1 cellular context compared by ENCODE assay signal in genomic region chr11:121023848-121024751, GRCh38.
TF ChIP-seq lines count a peak whose summit lies in the region.

Gene TBCEL, plus strand, starts transcription at chr11:121024102. Its CDS starts 21,589 bp downstream, at chr11:121045691.

TF ChIP-seq in HepG2, 621 proteins besides CTCF, POLR2A, EP300 and RAD21 (continued from another document and continues in another):
- TF ChIP-seq THAP9 (CRISPR knock-in tag; IDR thresholded peaks at IDR 0.05; ENCODE audit: borderline replicate concordance) (peak; percentile 76), ZBTB2 (CRISPR knock-in tag; IDR thresholded peaks at IDR 0.05; ENCODE audit: low read depth) (peak; percentile 30; the same call in 1 of the 2 replicates), ATAD3A (CRISPR knock-in tag; IDR thresholded peaks at IDR 0.05) (no peak), CBX2 (IDR thresholded peaks at IDR 0.05; ENCODE audit: low read depth, low read length) (no peak), CBX2 (CRISPR knock-in tag; IDR thresholded peaks at IDR 0.05; ENCODE audit: low read depth) (no peak), EZH2 (conservative IDR thresholded peaks at IDR 0.05; ENCODE audit: low read depth, low read length) (no peak), ZNF501 (CRISPR knock-in tag; IDR thresholded peaks at IDR 0.05) (no peak; the same call in 1 of the 2 replicates), ZNF256 (CRISPR knock-in tag; conservative IDR thresholded peaks at IDR 0.05) (no peak), ZSCAN29 (CRISPR knock-in tag; conservative IDR thresholded peaks at IDR 0.05) (no peak), SP2 (CRISPR knock-in tag; IDR thresholded peaks at IDR 0.05) (peak; percentile 42; the same call in 1 of the 2 replicates), ZNF678 (CRISPR knock-in tag; IDR thresholded peaks at IDR 0.05) (no peak), ISL2 (CRISPR knock-in tag; IDR thresholded peaks at IDR 0.05) (peak; percentile 62; the same call in 1 of the 2 replicates), ZNF260 (CRISPR knock-in tag; IDR thresholded peaks at IDR 0.05; ENCODE audit: borderline replicate concordance, low read depth) (no peak), RFX3 (CRISPR knock-in tag; IDR thresholded peaks at IDR 0.05) (peak; percentile 98), MYNN (CRISPR knock-in tag; IDR thresholded peaks at IDR 0.05; ENCODE audit: low read depth) (peak; percentile 85; the same call in 1 of the 2 replicates), ZNF563 (CRISPR knock-in tag; IDR thresholded peaks at IDR 0.05) (no peak; the same call in 1 of the 2 replicates), SAP130 (CRISPR knock-in tag; IDR thresholded peaks at IDR 0.05; ENCODE audit: low read depth) (peak; percentile 96), SAFB2 (CRISPR knock-in tag; IDR thresholded peaks at IDR 0.05; ENCODE audit: borderline replicate concordance, low read depth) (no peak), THAP8 (CRISPR knock-in tag; IDR thresholded peaks at IDR 0.05; ENCODE audit: borderline replicate concordance) (0 out of 2 replicates have a peak, but pooled peaks have one; percentile 6), IKZF1 (IDR thresholded peaks at IDR 0.05) (no peak), ZNF333 (CRISPR knock-in tag; IDR thresholded peaks at IDR 0.05; ENCODE audit: borderline replicate concordance) (no peak), CREB3 (CRISPR knock-in tag; IDR thresholded peaks at IDR 0.05) (no peak), ZNF441 (CRISPR knock-in tag; IDR thresholded peaks at IDR 0.05; ENCODE audit: borderline replicate concordance) (peak; percentile 47; the same call in 1 of the 2 replicates), ZNF782 (CRISPR knock-in tag; IDR thresholded peaks at IDR 0.05; ENCODE audit: borderline replicate concordance) (peak; percentile 50; the same call in 1 of the 2 replicates), RFX5 (IDR thresholded peaks at IDR 0.05; ENCODE audit: low read depth, low read length) (no peak), CC2D1A (CRISPR knock-in tag; IDR thresholded peaks at IDR 0.05) (no peak), ZFP91 (CRISPR knock-in tag; IDR thresholded peaks at IDR 0.05; ENCODE audit: borderline replicate concordance) (peak; percentile 82), ZSCAN12 (CRISPR knock-in tag; IDR thresholded peaks at IDR 0.05) (no peak), ZNF687 (CRISPR knock-in tag; IDR thresholded peaks at IDR 0.05) (peak; percentile 97), ZKSCAN5 (CRISPR knock-in tag; IDR thresholded peaks at IDR 0.05) (no peak), ZBTB14 (CRISPR knock-in tag; IDR thresholded peaks at IDR 0.05) (no peak), FOXK1 (CRISPR knock-in tag; IDR thresholded peaks at IDR 0.05; ENCODE audit: borderline replicate concordance, low read depth) (peak; percentile 98), ZNF547 (CRISPR knock-in tag; IDR thresholded peaks at IDR 0.05) (peak; percentile 81), ZNF670 (CRISPR knock-in tag; IDR thresholded peaks at IDR 0.05; ENCODE audit: borderline replicate concordance) (no peak), FOSL1 (CRISPR knock-in tag; IDR thresholded peaks at IDR 0.05; ENCODE audit: borderline replicate concordance) (no peak), EHMT2 (IDR thresholded peaks at IDR 0.05; ENCODE audit: borderline replicate concordance, low read depth, low read length) (no peak), ATF3 (CRISPR knock-in tag; IDR thresholded peaks at IDR 0.05) (no peak), ZSCAN5A (CRISPR knock-in tag; IDR thresholded peaks at IDR 0.05; ENCODE audit: borderline replicate concordance) (no peak), ZNF567 (CRISPR knock-in tag; IDR thresholded peaks at IDR 0.05; ENCODE audit: borderline replicate concordance) (no peak), ZBTB39 (CRISPR knock-in tag; IDR thresholded peaks at IDR 0.05) (peak; percentile 66; the same call in 1 of the 2 replicates), YEATS4 (CRISPR knock-in tag; IDR thresholded peaks at IDR 0.05; ENCODE audit: borderline replicate concordance) (peak; percentile 65), ZNF484 (CRISPR knock-in tag; IDR thresholded peaks at IDR 0.05; ENCODE audit: borderline replicate concordance, low read depth) (no peak), DNMT3B (CRISPR knock-in tag; conservative IDR thresholded peaks at IDR 0.05) (no peak), ZNF576 (CRISPR knock-in tag; IDR thresholded peaks at IDR 0.05) (no peak), ZNF251 (CRISPR knock-in tag; IDR thresholded peaks at IDR 0.05) (no peak), PHB2 (IDR thresholded peaks at IDR 0.05; ENCODE audit: partially characterized antibody) (no peak), REXO4 (CRISPR knock-in tag; IDR thresholded peaks at IDR 0.05; ENCODE audit: borderline replicate concordance) (no peak), ZBTB3 (CRISPR knock-in tag; IDR thresholded peaks at IDR 0.05; ENCODE audit: borderline replicate concordance, low read depth) (no peak), ADNP (CRISPR knock-in tag; IDR thresholded peaks at IDR 0.05) (no peak), ZNF564 (CRISPR knock-in tag; IDR thresholded peaks at IDR 0.05) (no peak), YEATS2 (CRISPR knock-in tag; IDR thresholded peaks at IDR 0.05; ENCODE audit: borderline replicate concordance) (peak; percentile 82; the same call in 1 of the 2 replicates)
